Comparison of ENCODE assay signal across 22 cellular contexts in genomic region chr19:54709956-54710355, GRCh38. TPM values are rescaled to one million over a fixed set of nuclear protein-coding genes. Genes with fewer than 3 reads are reported as not detected.
"Had no signal": no experiment of that assay in that cellular context is flagged by ENCODE, and none has a peak within 500 bp of the region (broad histone marks: within the 10 kb centered on the region; RNA-seq: fewer than 3 reads in every experiment).

No MANE protein-coding gene starts in this region.

RNA-seq across cellular contexts. Expression of gene KIR3DL3, which starts 14.3 kb away (rescaled TPM):
- total RNA-seq: naive thymus-derived CD8-positive, alpha-beta T cell; neural crest cell; omental fat pad; osteocyte; pancreas; posterior vena cava; prostate gland; pulmonary artery endothelial cell; right atrium auricular region; sciatic nerve; smooth muscle cell; spleen; stomach; subcutaneous adipose tissue; temporal lobe; thoracic aorta; thyroid gland; tibial nerve; upper lobe of left lung; ureter; vagina had no signal
- polyA plus RNA-seq: naive thymus-derived CD8-positive, alpha-beta T cell; pancreas; smooth muscle cell; spleen; stomach had no signal

RNA-seq across cellular contexts. Expression of gene KIR2DL3, which starts 28.4 kb away (rescaled TPM):
- total RNA-seq: neural crest cell, omental fat pad, osteocyte, pancreas, posterior vena cava, prostate gland, pulmonary artery endothelial cell, right atrium auricular region, sciatic nerve, smooth muscle cell, stomach, subcutaneous adipose tissue, temporal lobe, thoracic aorta, thyroid gland, tibial nerve, ureter, vagina had no signal
- polyA plus RNA-seq: pancreas, smooth muscle cell, stomach had no signal

RNA-seq across cellular contexts. Expression of gene LILRB4, which starts 47.2 kb away (rescaled TPM):
- total RNA-seq: natural killer cell treated with Interleukin-12 subunit alpha and Interleukin-12 subunit beta and Interleukin-15 and Interleukin-18, amount 100 ng/mL, for 72 hours; neural crest cell; osteocyte; pulmonary artery endothelial cell; smooth muscle cell had no signal
- polyA plus RNA-seq: naive thymus-derived CD8-positive, alpha-beta T cell; smooth muscle cell had no signal

RNA-seq across cellular contexts. Expression of gene KIR2DL1, which starts 59.6 kb away (rescaled TPM):
- total RNA-seq: naive thymus-derived CD8-positive, alpha-beta T cell; neural crest cell; osteocyte; pancreas; prostate gland; pulmonary artery endothelial cell; right atrium auricular region; sciatic nerve; smooth muscle cell; stomach; subcutaneous adipose tissue; temporal lobe; thoracic aorta; thyroid gland; tibial nerve; ureter; vagina had no signal
- polyA plus RNA-seq: pancreas, smooth muscle cell, stomach had no signal
